Comparison of ENCODE assay signal across 25 cellular contexts in the genomic region with DNA sequence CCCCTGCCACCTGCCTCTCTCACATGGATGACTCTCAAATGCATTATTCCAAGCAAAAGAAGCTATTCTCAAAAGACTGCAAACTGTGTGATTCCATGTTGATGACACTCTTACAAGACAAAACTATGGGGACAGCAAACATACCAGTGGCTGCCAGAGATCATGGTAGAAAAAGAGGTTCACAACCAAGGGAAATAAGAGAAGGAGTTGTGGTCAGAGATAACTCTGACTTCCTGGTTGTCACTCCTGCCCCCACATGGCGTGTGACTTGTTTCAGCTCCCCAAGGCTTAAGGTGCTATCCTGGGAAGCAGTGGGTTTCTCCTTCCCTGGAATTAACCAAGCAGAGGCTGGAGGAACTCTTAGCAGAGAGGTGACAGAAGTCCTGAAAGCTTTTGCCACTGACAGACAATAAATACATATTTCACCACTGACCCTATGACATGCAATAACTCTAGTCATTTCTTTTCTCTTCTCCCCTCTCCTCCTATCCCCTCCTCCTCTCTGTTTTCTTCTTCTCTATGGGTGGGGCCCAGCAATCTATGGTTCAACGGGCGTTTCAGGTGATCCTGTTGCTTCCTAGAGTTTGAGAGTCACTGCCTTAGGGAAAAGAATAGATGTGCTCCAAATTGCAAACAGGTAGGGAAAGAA.
"Had no signal": no experiment of that assay in that cellular context is flagged by ENCODE, and none has a peak within 500 bp of the region (broad histone marks: within the 10 kb centered on the region; RNA-seq: fewer than 3 reads in every experiment).

No MANE protein-coding gene starts in this region.

- H3K9me3 ChIP-seq: breast epithelium, left ventricle myocardium inferior, spleen, thoracic aorta, upper lobe of left lung had no signal

- H3K36me3 Mint-ChIP-seq: activated CD4-positive, alpha-beta memory T cell treated with anti-CD3 and anti-CD28 coated beads for 36 hours; activated naive CD8-positive, alpha-beta T cell treated with anti-CD3 and anti-CD28 coated beads, Interleukin-2, amount 10 ng/mL, durations not matched to agents 7 days and 5 days; natural killer cell had no signal

- H3K4me1 ChIP-seq: breast epithelium, left ventricle myocardium inferior, spleen, upper lobe of left lung had no signal

- H3K27me3 ChIP-seq: breast epithelium, upper lobe of left lung had no signal

- H3K9me3 Mint-ChIP-seq: activated CD4-positive, alpha-beta memory T cell treated with anti-CD3 and anti-CD28 coated beads for 36 hours; activated naive CD4-positive, alpha-beta T cell treated with anti-CD3 and anti-CD28 coated beads for 36 hours; activated naive CD8-positive, alpha-beta T cell treated with anti-CD3 and anti-CD28 coated beads, Interleukin-2, amount 10 ng/mL, durations not matched to agents 7 days and 5 days; activated T-cell treated with anti-CD3 and anti-CD28 coated beads, Interleukin-2, amount 50 U/mL, for 72 hours; central memory CD8-positive, alpha-beta T cell; natural killer cell; T-helper 2 cell treated with Interferon-gamma antibody and Interleukin-4, amounts not matched to agents 5 μg/mL and 100 μg/mL, for 36 hours had no signal

- H3K4me1 Mint-ChIP-seq: central memory CD8-positive, alpha-beta T cell; natural killer cell had no signal

- H3K4me3 Mint-ChIP-seq: activated CD4-positive, alpha-beta memory T cell treated with anti-CD3 and anti-CD28 coated beads for 36 hours; activated naive CD4-positive, alpha-beta T cell treated with anti-CD3 and anti-CD28 coated beads for 36 hours; activated naive CD8-positive, alpha-beta T cell treated with anti-CD3 and anti-CD28 coated beads, Interleukin-2, amount 10 ng/mL, durations not matched to agents 7 days and 5 days; activated T-cell treated with anti-CD3 and anti-CD28 coated beads, Interleukin-2, amount 50 U/mL, for 72 hours; central memory CD8-positive, alpha-beta T cell; natural killer cell; T-helper 2 cell treated with Interferon-gamma antibody and Interleukin-4, amounts not matched to agents 5 μg/mL and 100 μg/mL, for 36 hours had no signal

- H3K27ac Mint-ChIP-seq: activated CD4-positive, alpha-beta memory T cell treated with anti-CD3 and anti-CD28 coated beads for 36 hours; activated naive CD4-positive, alpha-beta T cell treated with anti-CD3 and anti-CD28 coated beads for 36 hours; activated naive CD8-positive, alpha-beta T cell treated with anti-CD3 and anti-CD28 coated beads, Interleukin-2, amount 10 ng/mL, durations not matched to agents 7 days and 5 days; activated T-cell treated with anti-CD3 and anti-CD28 coated beads, Interleukin-2, amount 50 U/mL, for 72 hours; natural killer cell; progenitor cell of endocrine pancreas; T-helper 2 cell treated with Interferon-gamma antibody and Interleukin-4, amounts not matched to agents 5 μg/mL and 100 μg/mL, for 36 hours had no signal

- H3K36me3 ChIP-seq: breast epithelium, left ventricle myocardium inferior, spleen, thoracic aorta, upper lobe of left lung had no signal

- H3K27ac ChIP-seq: breast epithelium, left ventricle myocardium inferior, spleen, thoracic aorta, upper lobe of left lung had no signal

- H3K4me3 ChIP-seq: breast epithelium, left ventricle myocardium inferior, spleen, thoracic aorta, upper lobe of left lung had no signal

- DNase-seq: activated CD4-positive, alpha-beta memory T cell treated with anti-CD3 and anti-CD28 coated beads for 36 hours; activated CD4-positive, alpha-beta T cell treated with anti-CD3 and anti-CD28 coated beads for 48 hours; activated effector memory CD4-positive, alpha-beta T cell treated with Interleukin-2 at 50 U/mL for 16 hours; activated naive CD4-positive, alpha-beta T cell treated with anti-CD3 and anti-CD28 coated beads for 36 hours; activated naive CD8-positive, alpha-beta T cell treated with anti-CD3 and anti-CD28 coated beads, Interleukin-2, amount 10 ng/mL, durations not matched to agents 7 days and 5 days; activated T-cell treated with anti-CD3 and anti-CD28 coated beads, Interleukin-2, amount 50 U/mL, for 72 hours; amniotic stem cell; effector memory CD4-positive, alpha-beta T cell; glutamatergic neuron; hippocampal formation; kidney glomerular epithelial cell; left ventricle myocardium inferior; midbrain; natural killer cell; retina; spleen; stimulated activated CD4-positive, alpha-beta T cell treated with anti-CD3 and anti-CD28 coated beads, Interleukin-4, amount 100 ng/mL, for 1 hour; stimulated activated naive CD4-positive, alpha-beta T cell treated with Interleukin-2 at 50 U/mL for 16 hours; upper lobe of left lung had no signal

- H3K27me3 Mint-ChIP-seq: activated CD4-positive, alpha-beta memory T cell treated with anti-CD3 and anti-CD28 coated beads for 36 hours had no signal

- ATAC-seq: activated T-cell treated with anti-CD3 and anti-CD28 coated beads, Interleukin-2, amount 50 U/mL, for 72 hours; esophagus mucosa; natural killer cell had no signal
